24 cellular contexts compared by ENCODE assay signal in genomic region chr1:168674252-168674651, GRCh38. TPM values are rescaled to one million over a fixed set of nuclear protein-coding genes. Genes with fewer than 3 reads are reported as not detected.
DNase-seq lines count a peak whose midpoint lies in the region; ATAC-seq lines count a peak whose summit lies in the region.
"Had no signal": no experiment of that assay in that cellular context is flagged by ENCODE, and none has a peak within 500 bp of the region (broad histone marks: within the 10 kb centered on the region; RNA-seq: fewer than 3 reads in every experiment).

No MANE protein-coding gene starts in this region.

- no peak overlapping the region for H3K4me3 Mint-ChIP-seq in activated CD4-positive, alpha-beta T cell treated with anti-CD3 and anti-CD28 coated beads for 36 hours
- H3K4me3 Mint-ChIP-seq in T-cell = no peak overlapping the region
- H3K4me3 Mint-ChIP-seq: B cell; CD8-positive, alpha-beta memory T cell; IgD-negative memory B cell had no signal

- H3K9me3 ChIP-seq in MG63 = no peaks in the 10 kb centered on the region

- peaks cover 2% of the 10 kb centered on the region for H3K9me3 Mint-ChIP-seq in activated CD4-positive, alpha-beta T cell treated with anti-CD3 and anti-CD28 coated beads for 36 hours (ENCODE audit: low read depth)
- peaks cover 0 to 7% (median 0%) of the 10 kb centered on the region in 3 donors for H3K9me3 Mint-ChIP-seq in T-cell

- no peak for ATAC-seq in activated CD4-positive, alpha-beta T cell treated with anti-CD3 and anti-CD28 coated beads for 36 hours
- no peak for ATAC-seq in T-cell (replicated peaks in 1 of 4)

- H3K27me3 ChIP-seq in MG63 = no peaks in the 10 kb centered on the region

- no peaks in the 10 kb centered on the region for H3K4me1 Mint-ChIP-seq in activated CD4-positive, alpha-beta T cell treated with anti-CD3 and anti-CD28 coated beads for 36 hours
- no peaks in the 10 kb centered on the region for H3K4me1 Mint-ChIP-seq in T-cell
- H3K4me1 Mint-ChIP-seq: B cell; CD8-positive, alpha-beta memory T cell; IgD-negative memory B cell had no signal

- H3K36me3 Mint-ChIP-seq in activated CD4-positive, alpha-beta T cell treated with anti-CD3 and anti-CD28 coated beads for 36 hours (ENCODE audit: low read depth) = no peaks in the 10 kb centered on the region
- no peaks in the 10 kb centered on the region for H3K36me3 Mint-ChIP-seq in T-cell
- H3K36me3 Mint-ChIP-seq: IgD-negative memory B cell had no signal

- CTCF ChIA-PET in activated CD4-positive, alpha-beta T cell treated with anti-CD3 and anti-CD28 coated beads for 36 hours (lab: Charles Lee) = interaction anchor here (0.9 to 1.0 kb wide), 2 partner anchors 16 to 41 kb away, joined by 3 read pairs; no protein-coding TSS in a partner anchor
- CTCF ChIA-PET in T-cell (lab: Charles Lee) = interaction anchor here in 1 of 2 donors (0.5 kb wide), 1 partner anchor 228 kb away, joined by 3 read pairs; no protein-coding TSS in a partner anchor

- POLR2A ChIA-PET in activated CD4-positive, alpha-beta T cell treated with anti-CD3 and anti-CD28 coated beads for 36 hours (lab: Charles Lee) = no interaction called here
- POLR2A ChIA-PET in T-cell (lab: Charles Lee) = no interaction called here

- peak; percentile 14 for DNase-seq in MG63
- DNase-seq in cerebellar cortex (ENCODE audit: low spot score) = peak; percentile 20
- peak; percentile 87 for DNase-seq in medulla oblongata (ENCODE audit: extremely low spot score)
- peak; percentile 34 for DNase-seq in putamen (ENCODE audit: low spot score)
- no peak for DNase-seq in activated CD4-positive, alpha-beta T cell treated with anti-CD3 and anti-CD28 coated beads for 36 hours
- no peak for DNase-seq in kidney tubule cell (ENCODE audit: low spot score)
- no peak for DNase-seq in T-cell
- DNase-seq: CD8-positive, alpha-beta memory T cell; DMS 273 treated with DMSO at 0.1 percent for 48 hours; DMS79; EL; GF-D8; HCEC 1CT; NCI-H1092 treated with DMSO at 0.1 percent for 48 hours; NCI-H1436; NCI-H187; NCI-H2081 treated with DMSO at 0.1 percent for 48 hours; NCI-H510A; SIG-M5 had no signal

- H3K27ac Mint-ChIP-seq in activated CD4-positive, alpha-beta T cell treated with anti-CD3 and anti-CD28 coated beads for 36 hours = no peak overlapping the region
- no peak overlapping the region for H3K27ac Mint-ChIP-seq in T-cell
- H3K27ac Mint-ChIP-seq: B cell; CD8-positive, alpha-beta memory T cell; IgD-negative memory B cell had no signal

- no peaks in the 10 kb centered on the region for H3K27me3 Mint-ChIP-seq in activated CD4-positive, alpha-beta T cell treated with anti-CD3 and anti-CD28 coated beads for 36 hours
- no peaks in the 10 kb centered on the region for H3K27me3 Mint-ChIP-seq in T-cell
- H3K27me3 Mint-ChIP-seq: B cell; CD8-positive, alpha-beta memory T cell; IgD-negative memory B cell had no signal

- no peak overlapping the region for H3K4me3 ChIP-seq in MG63
- H3K4me3 ChIP-seq: SK-N-MC had no signal

- intact Hi-C loops in activated CD4-positive, alpha-beta T cell treated with anti-CD3 and anti-CD28 coated beads for 36 hours (cut with DNase I, micrococcal nuclease) = no loop called here

- H3K36me3 ChIP-seq in MG63 = no peaks in the 10 kb centered on the region

RNA-seq across cellular contexts. Expression of gene DPT, which starts 54.8 kb away (rescaled TPM):
- total RNA-seq in MG63 (2014; rRNA removed; shearing (Covaris generic); ENCODE audit: low replicate concordance) = not detected in 2 replicates
- not detected for total RNA-seq in activated CD4-positive, alpha-beta T cell treated with anti-CD3 and anti-CD28 coated beads for 36 hours
- not detected for total RNA-seq in T-cell
- total RNA-seq: A673; B cell; CD8-positive, alpha-beta memory T cell; H1 had no signal

Comparison
In these comparisons a context has a peak if more than half of its experiments do, and no peak if none do; other contexts are left out.
1. DNase-seq: peak in MG63 (single experiment), cerebellar cortex (single experiment), medulla oblongata (single experiment) and putamen (single experiment); none in activated CD4-positive, alpha-beta T cell treated with anti-CD3 and anti-CD28 coated beads for 36 hours (single experiment), kidney tubule cell (single experiment) and T-cell (0 of 34).